13 cellular contexts compared by ENCODE assay signal in genomic region chr4:108850407-108850709, GRCh38.
A peak's percentile ranks its signal among the peaks of the same experiment; 100 is the strongest.
DNase-seq lines count a peak whose midpoint lies in the region; ATAC-seq and TF ChIP-seq lines count a peak whose summit lies in the region.
"Had no signal": no experiment of that assay in that cellular context is flagged by ENCODE, and none has a peak within 500 bp of the region (broad histone marks: within the 10 kb centered on the region; RNA-seq: fewer than 3 reads in every experiment).

No MANE protein-coding gene starts in this region.

- intact Hi-C loops in activated CD8-positive, alpha-beta T cell treated with anti-CD3 and anti-CD28 coated beads for 36 hours (cut with micrococcal nuclease) = no loop called here

- peak overlapping the region; percentile 67 for H3K4me2 ChIP-seq in BLaER1
- H3K4me2 ChIP-seq in mesendoderm (ENCODE audit: low read length) = no peak overlapping the region

- no peaks in the 10 kb centered on the region for H3K79me2 ChIP-seq in mesendoderm (ENCODE audit: control insufficient read depth, insufficient read depth, low read length)

- H3K18ac ChIP-seq in mesendoderm (ENCODE audit: low read length) = no peak overlapping the region

- H4K20me1 ChIP-seq in BLaER1 = no peaks in the 10 kb centered on the region

- peaks cover 4% of the 10 kb centered on the region for H3K27me3 Mint-ChIP-seq in activated CD8-positive, alpha-beta T cell treated with anti-CD3 and anti-CD28 coated beads for 36 hours
- peaks cover 0 to 4% of the 10 kb centered on the region in 2 donors for H3K27me3 Mint-ChIP-seq in natural killer cell treated with Interleukin-12 subunit alpha and Interleukin-12 subunit beta and Interleukin-15 and Interleukin-18, amount 100 ng/mL, for 72 hours
- H3K27me3 Mint-ChIP-seq in effector memory CD8-positive, alpha-beta T cell = peaks cover 8 to 16% of the 10 kb centered on the region in 2 donors

- POLR2A ChIA-PET in activated CD8-positive, alpha-beta T cell treated with anti-CD3 and anti-CD28 coated beads for 36 hours (lab: Charles Lee) = no interaction called here

- H3K4me3 ChIP-seq in BLaER1 (no peak overlapping the region), mesendoderm (ENCODE audit: low read length) (no peak overlapping the region)
- H3K4me3 ChIP-seq: colonic mucosa, ovary, vagina had no signal

- H3K27me3 ChIP-seq in BLaER1 (no peaks in the 10 kb centered on the region), mesendoderm (ENCODE audit: insufficient read depth, low read length, poor library complexity) (no peaks in the 10 kb centered on the region)
- H3K27me3 ChIP-seq: colonic mucosa, ovary, vagina had no signal

- H2BK5ac ChIP-seq in mesendoderm (ENCODE audit: low read length) = no peak overlapping the region

- peaks cover 15% of the 10 kb centered on the region for H3K4me1 Mint-ChIP-seq in activated CD8-positive, alpha-beta T cell treated with anti-CD3 and anti-CD28 coated beads for 36 hours (ENCODE audit: low read depth)
- no peaks in the 10 kb centered on the region for H3K4me1 Mint-ChIP-seq in natural killer cell treated with Interleukin-12 subunit alpha and Interleukin-12 subunit beta and Interleukin-15 and Interleukin-18, amount 100 ng/mL, for 72 hours (ENCODE audit: low read depth in 2 of 2)
- H3K4me1 Mint-ChIP-seq in effector memory CD8-positive, alpha-beta T cell (ENCODE audit: low read depth in 2 of 2) = no peaks in the 10 kb centered on the region

- H3K4me3 Mint-ChIP-seq in activated CD8-positive, alpha-beta T cell treated with anti-CD3 and anti-CD28 coated beads for 36 hours = no peak overlapping the region
- no peak overlapping the region for H3K4me3 Mint-ChIP-seq in natural killer cell treated with Interleukin-12 subunit alpha and Interleukin-12 subunit beta and Interleukin-15 and Interleukin-18, amount 100 ng/mL, for 72 hours
- no peak overlapping the region for H3K4me3 Mint-ChIP-seq in effector memory CD8-positive, alpha-beta T cell

- no CpG with 5 or more reads among the region's 1 CpG for WGBS in mesendoderm (ENCODE audit: extremely low coverage, insufficient coverage, low lambda C conversion rate)

- ATAC-seq in GM19467 (IDR thresholded peaks at IDR 0.05; ENCODE audit: unreplicated experiment) (peak; percentile 43), HG03175 (IDR thresholded peaks at IDR 0.05; ENCODE audit: unreplicated experiment) (peak; percentile 55), HG02970 (IDR thresholded peaks at IDR 0.05; ENCODE audit: low FRiP score, unreplicated experiment) (no peak)
- peak; percentile 77 for ATAC-seq in activated CD8-positive, alpha-beta T cell treated with anti-CD3 and anti-CD28 coated beads for 36 hours
- no peak for ATAC-seq in natural killer cell treated with Interleukin-12 subunit alpha and Interleukin-12 subunit beta and Interleukin-15 and Interleukin-18, amount 100 ng/mL, for 72 hours
- no peak for ATAC-seq in effector memory CD8-positive, alpha-beta T cell (replicated peaks)

- no peak overlapping the region for H2BK15ac ChIP-seq in mesendoderm (replicated peaks; ENCODE audit: low read depth)

- H3K27ac ChIP-seq in BLaER1 = no peak overlapping the region
- no peak overlapping the region for H3K27ac ChIP-seq in mesendoderm (ENCODE audit: low read depth, low read length)
- H3K27ac ChIP-seq: colonic mucosa, ovary, vagina had no signal

- no peak for DNase-seq in activated CD8-positive, alpha-beta T cell treated with anti-CD3 and anti-CD28 coated beads for 36 hours
- no peak for DNase-seq in natural killer cell treated with Interleukin-12 subunit alpha and Interleukin-12 subunit beta and Interleukin-15 and Interleukin-18, amount 100 ng/mL, for 72 hours (ENCODE audit: low spot score)
- no peak for DNase-seq in mesendoderm
- no peak for DNase-seq in effector memory CD8-positive, alpha-beta T cell
- DNase-seq: colonic mucosa, GDM1, NCI-H2171 treated with DMSO at 0.1 percent for 48 hours, ovary had no signal

- no peak overlapping the region for H2AK5ac ChIP-seq in mesendoderm (ENCODE audit: low read length)

- no peak overlapping the region for H3K4ac ChIP-seq in mesendoderm (ENCODE audit: low read depth, low read length)

- H3K36me3 ChIP-seq in BLaER1 = no peaks in the 10 kb centered on the region
- H3K36me3 ChIP-seq in mesendoderm (ENCODE audit: control insufficient read depth, insufficient read depth, low read length) = no peaks in the 10 kb centered on the region
- H3K36me3 ChIP-seq: colonic mucosa, ovary, vagina had no signal

- no peak overlapping the region for H3K27ac Mint-ChIP-seq in activated CD8-positive, alpha-beta T cell treated with anti-CD3 and anti-CD28 coated beads for 36 hours
- no peak overlapping the region for H3K27ac Mint-ChIP-seq in natural killer cell treated with Interleukin-12 subunit alpha and Interleukin-12 subunit beta and Interleukin-15 and Interleukin-18, amount 100 ng/mL, for 72 hours
- H3K27ac Mint-ChIP-seq in effector memory CD8-positive, alpha-beta T cell = no peak overlapping the region

- H4K8ac ChIP-seq in mesendoderm (ENCODE audit: low read depth, low read length) = no peak overlapping the region

- H3K9me3 ChIP-seq in BLaER1 = no peaks in the 10 kb centered on the region
- H3K9me3 ChIP-seq: colonic mucosa, ovary, vagina had no signal

- no peak overlapping the region for H4K5ac ChIP-seq in mesendoderm (ENCODE audit: low read length)

- H3K23ac ChIP-seq in mesendoderm (ENCODE audit: low read length) = no peak overlapping the region

- no peak overlapping the region for H2BK120ac ChIP-seq in mesendoderm (ENCODE audit: low read depth, low read length)

- no peak overlapping the region for H3K56ac ChIP-seq in mesendoderm (ENCODE audit: low read length)

- H3K79me1 ChIP-seq in mesendoderm (ENCODE audit: low read length) = no peaks in the 10 kb centered on the region

- TF ChIP-seq CTCF in activated CD8-positive, alpha-beta T cell treated with anti-CD3 and anti-CD28 coated beads for 36 hours (IDR thresholded peaks at IDR 0.05) = no peak

- H3K9ac ChIP-seq in BLaER1 = no peak overlapping the region
- H3K9ac ChIP-seq in mesendoderm (ENCODE audit: low read length) = no peak overlapping the region

- CTCF ChIA-PET in activated CD8-positive, alpha-beta T cell treated with anti-CD3 and anti-CD28 coated beads for 36 hours (lab: Charles Lee) = no interaction called here

- no peaks in the 10 kb centered on the region for H3K9me3 Mint-ChIP-seq in activated CD8-positive, alpha-beta T cell treated with anti-CD3 and anti-CD28 coated beads for 36 hours
- H3K9me3 Mint-ChIP-seq in natural killer cell treated with Interleukin-12 subunit alpha and Interleukin-12 subunit beta and Interleukin-15 and Interleukin-18, amount 100 ng/mL, for 72 hours = no peaks in the 10 kb centered on the region
- no peaks in the 10 kb centered on the region for H3K9me3 Mint-ChIP-seq in effector memory CD8-positive, alpha-beta T cell

- peaks cover 50% of the 10 kb centered on the region for H3K4me1 ChIP-seq in BLaER1
- H3K4me1 ChIP-seq in mesendoderm (ENCODE audit: control insufficient read depth, low read depth, low read length) = no peaks in the 10 kb centered on the region
- H3K4me1 ChIP-seq: colonic mucosa, vagina had no signal

- H3K36me3 Mint-ChIP-seq in activated CD8-positive, alpha-beta T cell treated with anti-CD3 and anti-CD28 coated beads for 36 hours (ENCODE audit: low read depth) = no peaks in the 10 kb centered on the region
- H3K36me3 Mint-ChIP-seq in natural killer cell treated with Interleukin-12 subunit alpha and Interleukin-12 subunit beta and Interleukin-15 and Interleukin-18, amount 100 ng/mL, for 72 hours = no peaks in the 10 kb centered on the region
- H3K36me3 Mint-ChIP-seq in effector memory CD8-positive, alpha-beta T cell (ENCODE audit: insufficient read depth) = no peaks in the 10 kb centered on the region

Comparison
In these comparisons a context has a peak if more than half of its experiments do, and no peak if none do; other contexts are left out.
1. ATAC-seq: peak in GM19467 (single experiment), HG03175 (single experiment) and activated CD8-positive, alpha-beta T cell treated with anti-CD3 and anti-CD28 coated beads for 36 hours (single experiment); none in HG02970 (single experiment), natural killer cell treated with Interleukin-12 subunit alpha and Interleukin-12 subunit beta and Interleukin-15 and Interleukin-18, amount 100 ng/mL, for 72 hours (0 of 2) and effector memory CD8-positive, alpha-beta T cell (single experiment).